Comparison of ENCODE assay signal across 1 cellular context in genomic region chr1:44030606-44031050, GRCh38.
TF ChIP-seq lines count a peak whose summit lies in the region.

No MANE protein-coding gene starts in this region.

TF ChIP-seq in HepG2, 621 proteins besides CTCF, POLR2A, EP300 and RAD21 (continued from another document):
- TF ChIP-seq, protein P1, sequence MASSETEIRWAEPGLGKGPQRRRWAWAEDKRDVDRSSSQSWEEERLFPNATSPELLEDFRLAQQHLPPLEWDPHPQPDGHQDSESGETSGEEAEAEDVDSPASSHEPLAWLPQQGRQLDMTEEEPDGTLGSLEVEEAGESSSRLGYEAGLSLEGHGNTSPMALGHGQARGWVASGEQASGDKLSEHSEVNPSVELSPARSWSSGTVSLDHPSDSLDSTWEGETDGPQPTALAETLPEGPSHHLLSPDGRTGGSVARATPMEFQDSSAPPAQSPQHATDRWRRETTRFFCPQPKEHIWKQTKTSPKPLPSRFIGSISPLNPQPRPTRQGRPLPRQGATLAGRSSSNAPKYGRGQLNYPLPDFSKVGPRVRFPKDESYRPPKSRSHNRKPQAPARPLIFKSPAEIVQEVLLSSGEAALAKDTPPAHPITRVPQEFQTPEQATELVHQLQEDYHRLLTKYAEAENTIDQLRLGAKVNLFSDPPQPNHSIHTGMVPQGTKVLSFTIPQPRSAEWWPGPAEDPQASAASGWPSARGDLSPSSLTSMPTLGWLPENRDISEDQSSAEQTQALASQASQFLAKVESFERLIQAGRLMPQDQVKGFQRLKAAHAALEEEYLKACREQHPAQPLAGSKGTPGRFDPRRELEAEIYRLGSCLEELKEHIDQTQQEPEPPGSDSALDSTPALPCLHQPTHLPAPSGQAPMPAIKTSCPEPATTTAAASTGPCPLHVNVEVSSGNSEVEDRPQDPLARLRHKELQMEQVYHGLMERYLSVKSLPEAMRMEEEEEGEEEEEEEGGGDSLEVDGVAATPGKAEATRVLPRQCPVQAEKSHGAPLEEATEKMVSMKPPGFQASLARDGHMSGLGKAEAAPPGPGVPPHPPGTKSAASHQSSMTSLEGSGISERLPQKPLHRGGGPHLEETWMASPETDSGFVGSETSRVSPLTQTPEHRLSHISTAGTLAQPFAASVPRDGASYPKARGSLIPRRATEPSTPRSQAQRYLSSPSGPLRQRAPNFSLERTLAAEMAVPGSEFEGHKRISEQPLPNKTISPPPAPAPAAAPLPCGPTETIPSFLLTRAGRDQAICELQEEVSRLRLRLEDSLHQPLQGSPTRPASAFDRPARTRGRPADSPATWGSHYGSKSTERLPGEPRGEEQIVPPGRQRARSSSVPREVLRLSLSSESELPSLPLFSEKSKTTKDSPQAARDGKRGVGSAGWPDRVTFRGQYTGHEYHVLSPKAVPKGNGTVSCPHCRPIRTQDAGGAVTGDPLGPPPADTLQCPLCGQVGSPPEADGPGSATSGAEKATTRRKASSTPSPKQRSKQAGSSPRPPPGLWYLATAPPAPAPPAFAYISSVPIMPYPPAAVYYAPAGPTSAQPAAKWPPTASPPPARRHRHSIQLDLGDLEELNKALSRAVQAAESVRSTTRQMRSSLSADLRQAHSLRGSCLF (CRISPR knock-in tag; IDR thresholded peaks at IDR 0.05; ENCODE audit: borderline replicate concordance): no peak
- TF ChIP-seq ZNF574 (CRISPR knock-in tag; IDR thresholded peaks at IDR 0.05): no peak
- TF ChIP-seq CHD2 (IDR thresholded peaks at IDR 0.05; ENCODE audit: low read depth, low read length): no peak
- no peak for TF ChIP-seq ZSCAN21 (CRISPR knock-in tag; IDR thresholded peaks at IDR 0.05; ENCODE audit: borderline replicate concordance)
